In the genomic region with DNA sequence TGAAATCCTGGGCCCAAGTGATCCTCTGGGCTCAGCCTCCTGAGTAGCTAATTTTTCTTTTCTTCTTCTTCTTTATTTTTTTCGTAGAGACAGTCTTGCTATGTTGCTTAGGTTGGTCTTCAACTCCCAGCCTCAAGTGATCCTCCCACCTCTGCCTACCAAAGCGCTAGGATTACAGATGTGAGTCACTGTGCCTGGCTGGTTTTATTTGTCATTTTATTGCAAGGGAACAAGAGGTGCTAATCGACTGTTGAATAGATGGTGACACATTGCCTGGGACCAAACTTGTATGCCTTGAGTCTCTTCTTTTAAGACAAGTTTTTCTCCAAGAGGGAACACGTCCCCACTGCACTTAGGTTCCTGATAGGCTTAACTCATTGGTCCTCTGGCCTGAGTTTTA, we compare ENCODE assay signal across 1 cellular context.
TF ChIP-seq lines count a peak whose summit lies in the region.

No MANE protein-coding gene starts in this region.

TF ChIP-seq in HEK293, 187 proteins besides CTCF, POLR2A, EP300 and RAD21 (continued from another document and continues in another):
- TF ChIP-seq ZNF510 (tag by site-specific recombination; IDR thresholded peaks at IDR 0.05; ENCODE audit: insufficient replicate concordance) (no peak), ZNF792 (tag by site-specific recombination; IDR thresholded peaks at IDR 0.05) (no peak), ZNF391 (tag by site-specific recombination; IDR thresholded peaks at IDR 0.05; ENCODE audit: borderline replicate concordance, low read depth) (no peak; the same call in 1 of the 2 replicates), ZSCAN5A (tag by site-specific recombination; IDR thresholded peaks at IDR 0.05) (no peak), ZSCAN16 (tag by site-specific recombination; IDR thresholded peaks at IDR 0.05) (no peak), KLF8 (tag by site-specific recombination; IDR thresholded peaks at IDR 0.05) (no peak), ZNF449 (tag by site-specific recombination; IDR thresholded peaks at IDR 0.05) (no peak), ZBTB20 (tag by site-specific recombination; IDR thresholded peaks at IDR 0.05) (no peak), ZFP37 (tag by site-specific recombination; IDR thresholded peaks at IDR 0.05) (no peak), KLF16 (tag by site-specific recombination; IDR thresholded peaks at IDR 0.05) (no peak), TSHZ1 (tag by site-specific recombination; IDR thresholded peaks at IDR 0.05; ENCODE audit: borderline replicate concordance) (no peak), ZNF138 (tag by site-specific recombination; IDR thresholded peaks at IDR 0.05; ENCODE audit: borderline replicate concordance) (no peak), GLIS1 (tag by site-specific recombination; IDR thresholded peaks at IDR 0.05) (peak; percentile 17; the same call in 1 of the 2 replicates), ZNF148 (tag by site-specific recombination; IDR thresholded peaks at IDR 0.05; ENCODE audit: borderline replicate concordance) (no peak), REPIN1 (tag by site-specific recombination; IDR thresholded peaks at IDR 0.05; ENCODE audit: low read depth) (no peak), ZBTB7A (tag by site-specific recombination; IDR thresholded peaks at IDR 0.05; ENCODE audit: low read depth) (no peak), KLF1 (tag by site-specific recombination; IDR thresholded peaks at IDR 0.05) (no peak)
- TF ChIP-seq, protein P1, sequence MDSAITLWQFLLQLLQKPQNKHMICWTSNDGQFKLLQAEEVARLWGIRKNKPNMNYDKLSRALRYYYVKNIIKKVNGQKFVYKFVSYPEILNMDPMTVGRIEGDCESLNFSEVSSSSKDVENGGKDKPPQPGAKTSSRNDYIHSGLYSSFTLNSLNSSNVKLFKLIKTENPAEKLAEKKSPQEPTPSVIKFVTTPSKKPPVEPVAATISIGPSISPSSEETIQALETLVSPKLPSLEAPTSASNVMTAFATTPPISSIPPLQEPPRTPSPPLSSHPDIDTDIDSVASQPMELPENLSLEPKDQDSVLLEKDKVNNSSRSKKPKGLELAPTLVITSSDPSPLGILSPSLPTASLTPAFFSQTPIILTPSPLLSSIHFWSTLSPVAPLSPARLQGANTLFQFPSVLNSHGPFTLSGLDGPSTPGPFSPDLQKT (IDR thresholded peaks at IDR 0.05; ENCODE audit: borderline replicate concordance, low read depth, low read length) = no peak
- TF ChIP-seq, protein P2, sequence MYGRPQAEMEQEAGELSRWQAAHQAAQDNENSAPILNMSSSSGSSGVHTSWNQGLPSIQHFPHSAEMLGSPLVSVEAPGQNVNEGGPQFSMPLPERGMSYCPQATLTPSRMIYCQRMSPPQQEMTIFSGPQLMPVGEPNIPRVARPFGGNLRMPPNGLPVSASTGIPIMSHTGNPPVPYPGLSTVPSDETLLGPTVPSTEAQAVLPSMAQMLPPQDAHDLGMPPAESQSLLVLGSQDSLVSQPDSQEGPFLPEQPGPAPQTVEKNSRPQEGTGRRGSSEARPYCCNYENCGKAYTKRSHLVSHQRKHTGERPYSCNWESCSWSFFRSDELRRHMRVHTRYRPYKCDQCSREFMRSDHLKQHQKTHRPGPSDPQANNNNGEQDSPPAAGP (tag by site-specific recombination; IDR thresholded peaks at IDR 0.05) = peak; percentile 51; the same call in 1 of the 2 replicates
- TF ChIP-seq, protein P3, sequence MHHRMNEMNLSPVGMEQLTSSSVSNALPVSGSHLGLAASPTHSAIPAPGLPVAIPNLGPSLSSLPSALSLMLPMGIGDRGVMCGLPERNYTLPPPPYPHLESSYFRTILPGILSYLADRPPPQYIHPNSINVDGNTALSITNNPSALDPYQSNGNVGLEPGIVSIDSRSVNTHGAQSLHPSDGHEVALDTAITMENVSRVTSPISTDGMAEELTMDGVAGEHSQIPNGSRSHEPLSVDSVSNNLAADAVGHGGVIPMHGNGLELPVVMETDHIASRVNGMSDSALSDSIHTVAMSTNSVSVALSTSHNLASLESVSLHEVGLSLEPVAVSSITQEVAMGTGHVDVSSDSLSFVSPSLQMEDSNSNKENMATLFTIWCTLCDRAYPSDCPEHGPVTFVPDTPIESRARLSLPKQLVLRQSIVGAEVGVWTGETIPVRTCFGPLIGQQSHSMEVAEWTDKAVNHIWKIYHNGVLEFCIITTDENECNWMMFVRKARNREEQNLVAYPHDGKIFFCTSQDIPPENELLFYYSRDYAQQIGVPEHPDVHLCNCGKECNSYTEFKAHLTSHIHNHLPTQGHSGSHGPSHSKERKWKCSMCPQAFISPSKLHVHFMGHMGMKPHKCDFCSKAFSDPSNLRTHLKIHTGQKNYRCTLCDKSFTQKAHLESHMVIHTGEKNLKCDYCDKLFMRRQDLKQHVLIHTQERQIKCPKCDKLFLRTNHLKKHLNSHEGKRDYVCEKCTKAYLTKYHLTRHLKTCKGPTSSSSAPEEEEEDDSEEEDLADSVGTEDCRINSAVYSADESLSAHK (tag by site-specific recombination; IDR thresholded peaks at IDR 0.05) = no peak
- TF ChIP-seq, protein P4, sequence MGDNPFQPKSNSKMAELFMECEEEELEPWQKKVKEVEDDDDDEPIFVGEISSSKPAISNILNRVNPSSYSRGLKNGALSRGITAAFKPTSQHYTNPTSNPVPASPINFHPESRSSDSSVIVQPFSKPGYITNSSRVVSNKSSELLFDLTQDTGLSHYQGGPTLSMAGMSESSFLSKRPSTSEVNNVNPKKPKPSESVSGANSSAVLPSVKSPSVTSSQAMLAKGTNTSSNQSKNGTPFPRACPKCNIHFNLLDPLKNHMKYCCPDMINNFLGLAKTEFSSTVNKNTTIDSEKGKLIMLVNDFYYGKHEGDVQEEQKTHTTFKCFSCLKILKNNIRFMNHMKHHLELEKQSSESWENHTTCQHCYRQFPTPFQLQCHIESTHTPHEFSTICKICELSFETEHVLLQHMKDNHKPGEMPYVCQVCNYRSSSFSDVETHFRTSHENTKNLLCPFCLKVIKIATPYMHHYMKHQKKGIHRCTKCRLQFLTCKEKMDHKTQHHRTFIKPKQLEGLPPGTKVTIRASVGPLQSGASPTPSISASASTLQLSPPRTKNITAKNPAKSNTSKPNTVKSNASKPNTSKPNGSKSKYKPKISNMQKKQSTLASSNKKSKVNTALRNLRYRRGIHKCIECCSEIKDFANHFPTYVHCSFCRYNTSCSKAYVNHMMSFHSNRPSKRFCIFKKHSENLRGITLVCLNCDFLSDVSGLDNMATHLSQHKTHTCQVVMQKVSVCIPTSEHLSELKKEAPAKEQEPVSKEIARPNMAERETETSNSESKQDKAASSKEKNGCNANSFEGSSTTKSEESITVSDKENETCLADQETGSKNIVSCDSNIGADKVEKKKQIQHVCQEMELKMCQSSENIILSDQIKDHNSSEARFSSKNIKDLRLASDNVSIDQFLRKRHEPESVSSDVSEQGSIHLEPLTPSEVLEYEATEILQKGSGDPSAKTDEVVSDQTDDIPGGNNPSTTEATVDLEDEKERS (tag by site-specific recombination; IDR thresholded peaks at IDR 0.05) = no peak
- TF ChIP-seq, protein P5, sequence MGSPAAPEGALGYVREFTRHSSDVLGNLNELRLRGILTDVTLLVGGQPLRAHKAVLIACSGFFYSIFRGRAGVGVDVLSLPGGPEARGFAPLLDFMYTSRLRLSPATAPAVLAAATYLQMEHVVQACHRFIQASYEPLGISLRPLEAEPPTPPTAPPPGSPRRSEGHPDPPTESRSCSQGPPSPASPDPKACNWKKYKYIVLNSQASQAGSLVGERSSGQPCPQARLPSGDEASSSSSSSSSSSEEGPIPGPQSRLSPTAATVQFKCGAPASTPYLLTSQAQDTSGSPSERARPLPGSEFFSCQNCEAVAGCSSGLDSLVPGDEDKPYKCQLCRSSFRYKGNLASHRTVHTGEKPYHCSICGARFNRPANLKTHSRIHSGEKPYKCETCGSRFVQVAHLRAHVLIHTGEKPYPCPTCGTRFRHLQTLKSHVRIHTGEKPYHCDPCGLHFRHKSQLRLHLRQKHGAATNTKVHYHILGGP (tag by site-specific recombination; IDR thresholded peaks at IDR 0.05) = no peak
- TF ChIP-seq, protein P6, sequence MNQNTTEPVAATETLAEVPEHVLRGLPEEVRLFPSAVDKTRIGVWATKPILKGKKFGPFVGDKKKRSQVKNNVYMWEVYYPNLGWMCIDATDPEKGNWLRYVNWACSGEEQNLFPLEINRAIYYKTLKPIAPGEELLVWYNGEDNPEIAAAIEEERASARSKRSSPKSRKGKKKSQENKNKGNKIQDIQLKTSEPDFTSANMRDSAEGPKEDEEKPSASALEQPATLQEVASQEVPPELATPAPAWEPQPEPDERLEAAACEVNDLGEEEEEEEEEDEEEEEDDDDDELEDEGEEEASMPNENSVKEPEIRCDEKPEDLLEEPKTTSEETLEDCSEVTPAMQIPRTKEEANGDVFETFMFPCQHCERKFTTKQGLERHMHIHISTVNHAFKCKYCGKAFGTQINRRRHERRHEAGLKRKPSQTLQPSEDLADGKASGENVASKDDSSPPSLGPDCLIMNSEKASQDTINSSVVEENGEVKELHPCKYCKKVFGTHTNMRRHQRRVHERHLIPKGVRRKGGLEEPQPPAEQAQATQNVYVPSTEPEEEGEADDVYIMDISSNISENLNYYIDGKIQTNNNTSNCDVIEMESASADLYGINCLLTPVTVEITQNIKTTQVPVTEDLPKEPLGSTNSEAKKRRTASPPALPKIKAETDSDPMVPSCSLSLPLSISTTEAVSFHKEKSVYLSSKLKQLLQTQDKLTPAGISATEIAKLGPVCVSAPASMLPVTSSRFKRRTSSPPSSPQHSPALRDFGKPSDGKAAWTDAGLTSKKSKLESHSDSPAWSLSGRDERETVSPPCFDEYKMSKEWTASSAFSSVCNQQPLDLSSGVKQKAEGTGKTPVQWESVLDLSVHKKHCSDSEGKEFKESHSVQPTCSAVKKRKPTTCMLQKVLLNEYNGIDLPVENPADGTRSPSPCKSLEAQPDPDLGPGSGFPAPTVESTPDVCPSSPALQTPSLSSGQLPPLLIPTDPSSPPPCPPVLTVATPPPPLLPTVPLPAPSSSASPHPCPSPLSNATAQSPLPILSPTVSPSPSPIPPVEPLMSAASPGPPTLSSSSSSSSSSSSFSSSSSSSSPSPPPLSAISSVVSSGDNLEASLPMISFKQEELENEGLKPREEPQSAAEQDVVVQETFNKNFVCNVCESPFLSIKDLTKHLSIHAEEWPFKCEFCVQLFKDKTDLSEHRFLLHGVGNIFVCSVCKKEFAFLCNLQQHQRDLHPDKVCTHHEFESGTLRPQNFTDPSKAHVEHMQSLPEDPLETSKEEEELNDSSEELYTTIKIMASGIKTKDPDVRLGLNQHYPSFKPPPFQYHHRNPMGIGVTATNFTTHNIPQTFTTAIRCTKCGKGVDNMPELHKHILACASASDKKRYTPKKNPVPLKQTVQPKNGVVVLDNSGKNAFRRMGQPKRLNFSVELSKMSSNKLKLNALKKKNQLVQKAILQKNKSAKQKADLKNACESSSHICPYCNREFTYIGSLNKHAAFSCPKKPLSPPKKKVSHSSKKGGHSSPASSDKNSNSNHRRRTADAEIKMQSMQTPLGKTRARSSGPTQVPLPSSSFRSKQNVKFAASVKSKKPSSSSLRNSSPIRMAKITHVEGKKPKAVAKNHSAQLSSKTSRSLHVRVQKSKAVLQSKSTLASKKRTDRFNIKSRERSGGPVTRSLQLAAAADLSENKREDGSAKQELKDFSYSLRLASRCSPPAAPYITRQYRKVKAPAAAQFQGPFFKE (tag by site-specific recombination; IDR thresholded peaks at IDR 0.05; ENCODE audit: borderline replicate concordance) = no peak
